ENCODE assay signal across 1 cellular context in genomic region chr15:39939487-39940452, GRCh38.
TF ChIP-seq lines count a peak whose summit lies in the region.

No MANE protein-coding gene starts in this region.

TF ChIP-seq in H1, 55 proteins besides CTCF, POLR2A, EP300 and RAD21 (continued from another document):
- TF ChIP-seq EZH2 (IDR thresholded peaks at IDR 0.05; ENCODE audit: low read depth, low read length, severe bottlenecking): no peak
- no peak for TF ChIP-seq HDAC2 (IDR thresholded peaks at IDR 0.05; ENCODE audit: borderline replicate concordance in 1 of 2, low read depth in 2 of 2, low read length in 2 of 2)
- no peak for TF ChIP-seq HDAC6 (IDR thresholded peaks at IDR 0.05; ENCODE audit: low read depth, low read length)
- no peak for TF ChIP-seq RNF2 (IDR thresholded peaks at IDR 0.05; ENCODE audit: borderline replicate concordance, low read depth, low read length, missing control alignments, poor library complexity, severe bottlenecking)
- TF ChIP-seq TCF12 (IDR thresholded peaks at IDR 0.05; ENCODE audit: low read depth, low read length): no peak
- no peak for TF ChIP-seq ZNF274 (IDR thresholded peaks at IDR 0.05; ENCODE audit: borderline replicate concordance, extremely low read depth, low read length)
- TF ChIP-seq JUN (IDR thresholded peaks at IDR 0.05; ENCODE audit: low read depth, low read length): no peak
- no peak for TF ChIP-seq BACH1 (IDR thresholded peaks at IDR 0.05; ENCODE audit: low read length)
- TF ChIP-seq POU5F1 (IDR thresholded peaks at IDR 0.05; ENCODE audit: low read depth, low read length): no peak
- no peak for TF ChIP-seq SUZ12 (IDR thresholded peaks at IDR 0.05; ENCODE audit: low read length)
TF ChIP-seq in H1: peak in this region for 0.
